1 cellular context compared by ENCODE assay signal in the genomic region with DNA sequence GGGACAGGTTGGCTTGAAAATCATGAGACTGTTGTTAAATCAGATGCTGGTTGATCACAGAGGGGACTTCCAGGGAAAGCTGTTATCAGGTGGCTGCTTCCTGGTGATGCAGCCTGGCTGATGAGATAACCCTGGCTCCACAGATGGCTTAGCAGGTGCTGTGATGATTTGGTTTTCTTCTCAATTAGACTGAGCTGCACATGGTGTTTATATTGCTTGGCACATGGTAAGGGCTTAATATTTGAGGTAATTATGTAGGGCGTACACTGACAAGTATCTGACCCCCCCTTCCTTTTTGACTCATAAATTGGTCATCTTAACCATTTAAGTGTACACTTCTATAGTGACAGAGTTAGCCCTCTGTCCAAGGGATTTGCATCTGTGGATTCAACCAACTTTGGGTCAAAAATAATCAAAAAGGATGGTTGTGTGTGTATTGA.
A peak's percentile ranks its signal among the peaks of the same experiment; 100 is the strongest.
TF ChIP-seq lines count a peak whose summit lies in the region.

No MANE protein-coding gene starts in this region.

TF ChIP-seq in SK-N-SH, 30 proteins besides CTCF, POLR2A, EP300 and RAD21 (continued from another document):
- TF ChIP-seq, protein P1, sequence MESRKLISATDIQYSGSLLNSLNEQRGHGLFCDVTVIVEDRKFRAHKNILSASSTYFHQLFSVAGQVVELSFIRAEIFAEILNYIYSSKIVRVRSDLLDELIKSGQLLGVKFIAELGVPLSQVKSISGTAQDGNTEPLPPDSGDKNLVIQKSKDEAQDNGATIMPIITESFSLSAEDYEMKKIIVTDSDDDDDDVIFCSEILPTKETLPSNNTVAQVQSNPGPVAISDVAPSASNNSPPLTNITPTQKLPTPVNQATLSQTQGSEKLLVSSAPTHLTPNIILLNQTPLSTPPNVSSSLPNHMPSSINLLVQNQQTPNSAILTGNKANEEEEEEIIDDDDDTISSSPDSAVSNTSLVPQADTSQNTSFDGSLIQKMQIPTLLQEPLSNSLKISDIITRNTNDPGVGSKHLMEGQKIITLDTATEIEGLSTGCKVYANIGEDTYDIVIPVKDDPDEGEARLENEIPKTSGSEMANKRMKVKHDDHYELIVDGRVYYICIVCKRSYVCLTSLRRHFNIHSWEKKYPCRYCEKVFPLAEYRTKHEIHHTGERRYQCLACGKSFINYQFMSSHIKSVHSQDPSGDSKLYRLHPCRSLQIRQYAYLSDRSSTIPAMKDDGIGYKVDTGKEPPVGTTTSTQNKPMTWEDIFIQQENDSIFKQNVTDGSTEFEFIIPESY (IDR thresholded peaks at IDR 0.05; ENCODE audit: borderline replicate concordance, low read depth) = no peak
- 0 out of 2 replicates have a peak, but pooled peaks have one; percentile 26 for TF ChIP-seq JUND (IDR thresholded peaks at IDR 0.05)
- 0 out of 2 replicates have a peak, but pooled peaks have one; percentile 41 for TF ChIP-seq FOXJ3 (CRISPR knock-in tag; IDR thresholded peaks at IDR 0.05)
- TF ChIP-seq RXRA (IDR thresholded peaks at IDR 0.05; ENCODE audit: borderline replicate concordance, low read depth) = no peak
- peak; percentile 44 for TF ChIP-seq CHD2 (IDR thresholded peaks at IDR 0.05; ENCODE audit: low read length, partially characterized antibody)
- peak; percentile 87 for TF ChIP-seq GATA2 (CRISPR knock-in tag; IDR thresholded peaks at IDR 0.05)
- no peak for TF ChIP-seq GABPA (IDR thresholded peaks at IDR 0.05; ENCODE audit: low read depth)
- TF ChIP-seq, protein P2, sequence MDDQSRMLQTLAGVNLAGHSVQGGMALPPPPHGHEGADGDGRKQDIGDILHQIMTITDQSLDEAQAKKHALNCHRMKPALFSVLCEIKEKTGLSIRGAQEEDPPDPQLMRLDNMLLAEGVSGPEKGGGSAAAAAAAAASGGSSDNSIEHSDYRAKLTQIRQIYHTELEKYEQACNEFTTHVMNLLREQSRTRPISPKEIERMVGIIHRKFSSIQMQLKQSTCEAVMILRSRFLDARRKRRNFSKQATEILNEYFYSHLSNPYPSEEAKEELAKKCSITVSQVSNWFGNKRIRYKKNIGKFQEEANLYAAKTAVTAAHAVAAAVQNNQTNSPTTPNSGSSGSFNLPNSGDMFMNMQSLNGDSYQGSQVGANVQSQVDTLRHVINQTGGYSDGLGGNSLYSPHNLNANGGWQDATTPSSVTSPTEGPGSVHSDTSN (IDR thresholded peaks at IDR 0.05) = no peak
- peak; percentile 82 for TF ChIP-seq RCOR1 (IDR thresholded peaks at IDR 0.05; ENCODE audit: low read length)
- TF ChIP-seq, protein P3, sequence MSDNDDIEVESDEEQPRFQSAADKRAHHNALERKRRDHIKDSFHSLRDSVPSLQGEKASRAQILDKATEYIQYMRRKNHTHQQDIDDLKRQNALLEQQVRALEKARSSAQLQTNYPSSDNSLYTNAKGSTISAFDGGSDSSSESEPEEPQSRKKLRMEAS (IDR thresholded peaks at IDR 0.05; ENCODE audit: low read depth) = no peak
- TF ChIP-seq, protein P4, sequence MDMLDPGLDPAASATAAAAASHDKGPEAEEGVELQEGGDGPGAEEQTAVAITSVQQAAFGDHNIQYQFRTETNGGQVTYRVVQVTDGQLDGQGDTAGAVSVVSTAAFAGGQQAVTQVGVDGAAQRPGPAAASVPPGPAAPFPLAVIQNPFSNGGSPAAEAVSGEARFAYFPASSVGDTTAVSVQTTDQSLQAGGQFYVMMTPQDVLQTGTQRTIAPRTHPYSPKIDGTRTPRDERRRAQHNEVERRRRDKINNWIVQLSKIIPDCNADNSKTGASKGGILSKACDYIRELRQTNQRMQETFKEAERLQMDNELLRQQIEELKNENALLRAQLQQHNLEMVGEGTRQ (IDR thresholded peaks at IDR 0.05; ENCODE audit: borderline replicate concordance, low read depth, low read length) = no peak
TF ChIP-seq in SK-N-SH: peak in this region for 6.
